In genomic region chr1:99717005-99717404, GRCh38 we compare ENCODE assay signal across 1 cellular context.
A peak's percentile ranks its signal among the peaks of the same experiment; 100 is the strongest.
TF ChIP-seq lines count a peak whose summit lies in the region.

No MANE protein-coding gene starts in this region.

TF ChIP-seq in K562, 482 proteins besides CTCF, POLR2A, EP300 and RAD21 (continued from another document):
- no peak for TF ChIP-seq MITF (IDR thresholded peaks at IDR 0.05)
- TF ChIP-seq TEAD4 (IDR thresholded peaks at IDR 0.05; ENCODE audit: low read length) = peak; percentile 65
- no peak for TF ChIP-seq TEAD4 (CRISPR knock-in tag; IDR thresholded peaks at IDR 0.05; ENCODE audit: borderline replicate concordance)
- TF ChIP-seq ZKSCAN1 (IDR thresholded peaks at IDR 0.05; ENCODE audit: low read depth, low read length) = no peak
- no peak for TF ChIP-seq IFI16 (CRISPR knock-in tag; IDR thresholded peaks at IDR 0.05)
- TF ChIP-seq U2AF2 (optimal IDR thresholded peaks at IDR 0.05; ENCODE audit: low read depth, low read length) = no peak
- no peak for TF ChIP-seq SMARCA5 (IDR thresholded peaks at IDR 0.05)
- no peak for TF ChIP-seq XRCC5 (IDR thresholded peaks at IDR 0.05; ENCODE audit: low read depth, low read length)
- TF ChIP-seq ZNF511 (CRISPR knock-in tag; IDR thresholded peaks at IDR 0.05) = no peak
- TF ChIP-seq SLC30A9 (CRISPR knock-in tag; IDR thresholded peaks at IDR 0.05) = no peak
- no peak for TF ChIP-seq NFATC3 (IDR thresholded peaks at IDR 0.05)
- TF ChIP-seq ZBTB7A (IDR thresholded peaks at IDR 0.05; ENCODE audit: borderline replicate concordance, control insufficient read depth, low read depth, low read length) = no peak
- TF ChIP-seq ELF1 (tag; IDR thresholded peaks at IDR 0.05) = no peak
- TF ChIP-seq TGIF2 (CRISPR knock-in tag; IDR thresholded peaks at IDR 0.05) = no peak
- TF ChIP-seq GTF2F1 (IDR thresholded peaks at IDR 0.05; ENCODE audit: low read depth, low read length) = no peak
- no peak for TF ChIP-seq ZSCAN29 (IDR thresholded peaks at IDR 0.05)
- TF ChIP-seq ESRRA (IDR thresholded peaks at IDR 0.05; ENCODE audit: borderline replicate concordance, low read depth) = 0 out of 2 replicates have a peak, but pooled peaks have one; percentile 26
- no peak for TF ChIP-seq RNF2 (IDR thresholded peaks at IDR 0.05)
- TF ChIP-seq CBFA2T3 (IDR thresholded peaks at IDR 0.05) = peak; percentile 75
